15 cellular contexts compared by ENCODE assay signal in the genomic region with DNA sequence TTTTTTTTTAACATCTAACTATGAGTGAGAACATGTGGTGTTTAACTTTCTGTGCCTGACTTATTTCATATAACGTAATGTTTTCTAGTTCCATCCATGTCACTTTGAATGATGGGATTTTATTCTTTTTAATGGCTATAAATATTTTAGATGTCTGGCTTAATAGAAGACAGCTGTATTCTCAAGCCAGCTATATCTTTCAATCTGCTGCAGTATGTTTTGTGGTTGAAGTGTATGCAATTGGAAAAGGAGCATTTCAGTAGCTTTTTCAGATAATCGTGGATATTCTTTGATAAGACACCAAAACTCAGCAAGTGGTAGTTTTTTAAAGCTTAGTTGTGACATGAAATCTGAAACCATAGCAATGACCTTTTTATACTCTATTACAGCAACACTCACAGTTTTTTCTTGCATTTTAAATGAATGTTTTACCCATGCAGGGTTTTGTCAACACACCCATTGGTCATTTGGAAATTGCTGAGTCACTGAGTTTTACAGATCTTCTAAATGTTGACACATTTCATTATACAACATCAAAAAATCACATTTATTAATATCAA. TPM values are rescaled to one million over a fixed set of nuclear protein-coding genes. Genes with fewer than 3 reads are reported as not detected.
DNase-seq lines count a peak whose midpoint lies in the region; ATAC-seq, FAIRE-seq and TF ChIP-seq lines count a peak whose summit lies in the region.
"Had no signal": no experiment of that assay in that cellular context is flagged by ENCODE, and none has a peak within 500 bp of the region (broad histone marks: within the 10 kb centered on the region; RNA-seq: fewer than 3 reads in every experiment).

No MANE protein-coding gene starts in this region.

- no peaks in the 10 kb centered on the region for H3K9me3 Mint-ChIP-seq in astrocyte (ENCODE audit: unreplicated experiment)
- H3K9me3 Mint-ChIP-seq: activated CD4-positive, alpha-beta T cell treated with anti-CD3 and anti-CD28 coated beads, Interleukin-2, amount 10 ng/mL, durations not matched to agents 7 days and 5 days; activated naive CD4-positive, alpha-beta T cell treated with anti-CD3 and anti-CD28 coated beads, Interleukin-2, amount 50 U/mL, for 72 hours had no signal

- H3K4me3 ChIP-seq in HUES6 (ENCODE audit: low read depth, low read length) (no peak overlapping the region), astrocyte (ENCODE audit: insufficient read depth, low read depth, low read length) (no peak overlapping the region), right lobe of liver (no peak overlapping the region)
- H3K4me3 ChIP-seq: dorsolateral prefrontal cortex, heart right ventricle had no signal

- no peak overlapping the region for H3K4me3 Mint-ChIP-seq in astrocyte (ENCODE audit: unreplicated experiment)
- H3K4me3 Mint-ChIP-seq: activated CD4-positive, alpha-beta T cell treated with anti-CD3 and anti-CD28 coated beads, Interleukin-2, amount 10 ng/mL, durations not matched to agents 7 days and 5 days had no signal

- peaks cover 13% of the 10 kb centered on the region for H3K79me2 ChIP-seq in astrocyte (ENCODE audit: insufficient read depth, low read length)

- TF ChIP-seq POLR2A in right lobe of liver (IDR thresholded peaks at IDR 0.05) = no peak

- peaks cover 22% of the 10 kb centered on the region for H3K4me1 ChIP-seq in HUES6 (ENCODE audit: control insufficient read depth, insufficient read depth, low read length)
- H3K4me1 ChIP-seq in astrocyte (ENCODE audit: insufficient read depth, low read length) = peaks cover 2% of the 10 kb centered on the region
- H3K4me1 ChIP-seq in right lobe of liver = peaks cover 0 to 72% (median 26%) of the 10 kb centered on the region in 4 donors

- no peaks in the 10 kb centered on the region for H3K27me3 ChIP-seq in HUES6 (ENCODE audit: control insufficient read depth, insufficient read depth, low read length)
- H3K27me3 ChIP-seq in astrocyte (ENCODE audit: insufficient read depth, low read length) = no peaks in the 10 kb centered on the region
- H3K27me3 ChIP-seq in right lobe of liver = no peaks in the 10 kb centered on the region
- H3K27me3 ChIP-seq: dorsolateral prefrontal cortex, heart right ventricle had no signal

- FAIRE-seq in astrocyte (lab: Jason Lieb, UNC) = peak; percentile 39

- WGBS in right lobe of liver (ENCODE audit: insufficient coverage, low coverage, low lambda C conversion rate, missing lambda C conversion rate) = 14% methylated on average over 2 of the region's 2 CpGs

- H3K9me3 ChIP-seq in HUES6 (ENCODE audit: control insufficient read depth, insufficient read depth, low read depth, low read length) (no peaks in the 10 kb centered on the region), astrocyte (ENCODE audit: insufficient read depth, low read depth, low read length) (no peaks in the 10 kb centered on the region), right lobe of liver (no peaks in the 10 kb centered on the region)
- H3K9me3 ChIP-seq: heart right ventricle had no signal

- peak overlapping the region; percentile 56 for H3K27ac Mint-ChIP-seq in astrocyte (ENCODE audit: unreplicated experiment)
- H3K27ac Mint-ChIP-seq: activated CD4-positive, alpha-beta T cell treated with anti-CD3 and anti-CD28 coated beads, Interleukin-2, amount 10 ng/mL, durations not matched to agents 7 days and 5 days; activated naive CD4-positive, alpha-beta T cell treated with anti-CD3 and anti-CD28 coated beads, Interleukin-2, amount 50 U/mL, for 72 hours had no signal

- intact Hi-C loops in right lobe of liver (cut with DNase I) = no loop called here

- ATAC-seq in right lobe of liver (peak; percentile 56 to 69 (median 57)), GM21737 (IDR thresholded peaks at IDR 0.05; ENCODE audit: unreplicated experiment) (no peak), GM19452 (IDR thresholded peaks at IDR 0.05; ENCODE audit: unreplicated experiment) (no peak)
- ATAC-seq: activated naive CD4-positive, alpha-beta T cell treated with anti-CD3 and anti-CD28 coated beads, Interleukin-2, amount 50 U/mL, for 72 hours; heart right ventricle had no signal

- no peaks in the 10 kb centered on the region for H3K27me3 Mint-ChIP-seq in astrocyte (ENCODE audit: low read depth, unreplicated experiment)
- H3K27me3 Mint-ChIP-seq: activated CD4-positive, alpha-beta T cell treated with anti-CD3 and anti-CD28 coated beads, Interleukin-2, amount 10 ng/mL, durations not matched to agents 7 days and 5 days had no signal

- no peak overlapping the region for H3K4me2 ChIP-seq in astrocyte (ENCODE audit: low read length)

- no peak overlapping the region for H3K9ac ChIP-seq in HUES6 (ENCODE audit: low read length)
- no peak overlapping the region for H3K9ac ChIP-seq in astrocyte (ENCODE audit: low read length)

- peaks cover 8% of the 10 kb centered on the region for H3K4me1 Mint-ChIP-seq in astrocyte (ENCODE audit: low read depth, unreplicated experiment)

- in situ Hi-C loops in Caki2 (cut with HindIII; ENCODE audit: low pct_unique_long_range_greater_than_20kb, low sequenced_read_pairs) = no loop called here

- H3K27ac ChIP-seq in HUES6 (ENCODE audit: low read depth, low read length) (0 out of 2 replicates have a peak overlapping the region, but pooled peaks have one; percentile 51), astrocyte (ENCODE audit: low read depth, low read length) (no peak overlapping the region), right lobe of liver (peak overlapping the region; percentile 27 to 82 (median 29))
- H3K27ac ChIP-seq: dorsolateral prefrontal cortex, heart right ventricle had no signal

- no peak for TF ChIP-seq CTCF in astrocyte (IDR thresholded peaks at IDR 0.05; ENCODE audit: insufficient read depth, low read depth, low read length)
- TF ChIP-seq CTCF in right lobe of liver (IDR thresholded peaks at IDR 0.05) = no peak

- H3K36me3 Mint-ChIP-seq in astrocyte (ENCODE audit: low read depth, unreplicated experiment) = peaks cover 2% of the 10 kb centered on the region
- H3K36me3 Mint-ChIP-seq: activated naive CD4-positive, alpha-beta T cell treated with anti-CD3 and anti-CD28 coated beads, Interleukin-2, amount 50 U/mL, for 72 hours had no signal

- no peaks in the 10 kb centered on the region for H3K36me3 ChIP-seq in HUES6 (ENCODE audit: control insufficient read depth, insufficient read depth, low read length)
- H3K36me3 ChIP-seq in astrocyte (ENCODE audit: insufficient read depth, low read length) = no peaks in the 10 kb centered on the region
- H3K36me3 ChIP-seq in right lobe of liver = peaks cover 0 to 1% (median 0%) of the 10 kb centered on the region in 4 donors

- no peak overlapping the region for H2AFZ ChIP-seq in astrocyte (ENCODE audit: low read depth, low read length)

- peak; percentile 53 for DNase-seq in Caki2 (ENCODE audit: low read depth)
- peak; percentile 46 for DNase-seq in astrocyte (ENCODE audit: low read depth)
- DNase-seq in right lobe of liver = no peak
- DNase-seq in stimulated activated CD4-positive, alpha-beta T cell treated with anti-CD3 and anti-CD28 coated beads, Interleukin-2, amount 100 ng/mL, for 24 hours = no peak
- no peak for DNase-seq in medulla oblongata (ENCODE audit: extremely low spot score)
- DNase-seq: activated CD4-positive, alpha-beta T cell treated with anti-CD3 and anti-CD28 coated beads, Interleukin-2, amount 10 ng/mL, durations not matched to agents 7 days and 5 days; dorsolateral prefrontal cortex; heart right ventricle; mesendoderm; NCI-H526 had no signal

- peaks cover 5% of the 10 kb centered on the region for H4K20me1 ChIP-seq in astrocyte (ENCODE audit: insufficient read depth, low read length)

RNA-seq across cellular contexts. Expression of gene SVBP, which starts 5.7 kb away (rescaled TPM):
- 22.7 and 25.1 TPM in 2 replicates for total RNA-seq in Caki2 (2014; rRNA removed; shearing (Covaris generic); ENCODE audit: low replicate concordance)
- total RNA-seq in astrocyte = 19.7 and 28.1 TPM in 2 replicates
- 10 to 100 TPM in 3 of 6 experiments, 1 to 10 TPM in 3; 6.0 to 12.8 (median 10.6) TPM for total RNA-seq in right lobe of liver

RNA-seq across cellular contexts. Expression of gene ERMAP, which starts 6.0 kb away (rescaled TPM):
- total RNA-seq in Caki2 (2014; rRNA removed; shearing (Covaris generic); ENCODE audit: low replicate concordance) = 2.1 and 20.1 TPM in 2 replicates
- total RNA-seq in astrocyte = 8.9 and 9.2 TPM in 2 replicates
- 10 to 100 TPM in 4 of 6 experiments, 1 to 10 TPM in 2; 6.6 to 16.2 (median 13.9) TPM for total RNA-seq in right lobe of liver

RNA-seq across cellular contexts. Expression of gene ZNF691, which starts 23.5 kb away (rescaled TPM):
- 12.4 and 23.2 TPM in 2 replicates for total RNA-seq in Caki2 (2014; rRNA removed; shearing (Covaris generic); ENCODE audit: low replicate concordance)
- total RNA-seq in astrocyte (5.8 and 6.3 TPM in 2 replicates), right lobe of liver (1 to 10 TPM; 5.0 to 9.5 (median 7.2) TPM)

RNA-seq across cellular contexts. Expression of gene TMEM269, which starts 38.1 kb away (rescaled TPM):
- 0.10 TPM in 1 of 2 replicates, not detected in the other for total RNA-seq in Caki2 (2014; rRNA removed; shearing (Covaris generic); ENCODE audit: low replicate concordance)
- 0.07 and 0.09 TPM in 2 replicates for total RNA-seq in astrocyte
- total RNA-seq in right lobe of liver = under 1 TPM in 1 of 6 experiments, not detected in 5; 0.07 TPM
- total RNA-seq: posterior vena cava had no signal

RNA-seq across cellular contexts. Expression of gene C1orf50, which starts 55.9 kb away (rescaled TPM):
- 0.57 and 1.8 TPM in 2 replicates for total RNA-seq in Caki2 (2014; rRNA removed; shearing (Covaris generic); ENCODE audit: low replicate concordance)
- total RNA-seq in astrocyte (9.5 and 12.6 TPM in 2 replicates), right lobe of liver (1 to 10 TPM; 4.7 to 6.4 (median 5.3) TPM)

Comparison
In these comparisons a context has a peak if more than half of its experiments do, and no peak if none do; other contexts are left out.
1. DNase-seq: peak in Caki2 (single experiment) and astrocyte (single experiment); none in right lobe of liver (0 of 3), stimulated activated CD4-positive, alpha-beta T cell treated with anti-CD3 and anti-CD28 coated beads, Interleukin-2, amount 100 ng/mL, for 24 hours (0 of 2) and medulla oblongata (single experiment).
2. ATAC-seq: peak in right lobe of liver (4 of 4); none in GM21737 (single experiment) and GM19452 (single experiment).